ENCODE assay signal across 13 cellular contexts in the genomic region with DNA sequence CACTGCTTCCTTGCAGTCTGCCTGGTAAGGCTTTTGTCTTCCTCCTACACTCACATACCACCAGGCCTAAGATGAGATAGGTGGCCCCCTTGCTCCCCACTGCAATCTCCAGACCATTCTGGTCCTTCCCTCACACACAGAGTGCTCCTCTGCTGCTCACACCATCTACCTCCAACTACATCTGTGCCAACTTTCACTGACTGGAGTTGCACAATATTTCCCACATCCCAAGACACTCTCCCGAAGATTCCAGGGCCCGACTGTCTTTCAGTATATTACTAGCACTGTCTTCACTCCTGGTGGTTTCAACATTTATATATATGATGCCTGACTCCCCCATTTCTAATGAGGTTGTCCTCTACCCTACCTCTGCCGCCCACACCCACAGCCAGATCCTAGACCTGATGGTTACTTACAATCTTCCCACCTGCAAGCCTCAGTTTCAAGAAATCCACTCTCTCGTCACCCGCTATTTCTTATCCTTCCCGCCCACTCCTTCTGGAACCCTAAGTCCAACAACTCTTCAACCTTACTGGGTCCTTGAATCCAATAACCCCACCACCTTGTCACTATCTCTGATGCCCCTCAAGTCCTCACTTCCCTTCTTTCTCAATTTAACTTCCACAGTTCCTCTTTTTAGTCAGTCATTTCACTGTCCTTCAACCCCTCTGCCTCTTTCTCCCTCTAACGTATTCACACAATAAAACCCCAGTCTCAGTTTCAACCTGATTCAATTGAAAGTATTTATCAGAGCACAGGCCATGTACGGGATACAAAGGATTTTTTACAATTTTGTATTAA. TPM values are rescaled to one million over a fixed set of nuclear protein-coding genes. Genes with fewer than 3 reads are reported as not detected.
DNase-seq lines count a peak whose midpoint lies in the region; ATAC-seq and TF ChIP-seq lines count a peak whose summit lies in the region.
"Had no signal": no experiment of that assay in that cellular context is flagged by ENCODE, and none has a peak within 500 bp of the region (broad histone marks: within the 10 kb centered on the region; RNA-seq: fewer than 3 reads in every experiment).

No MANE protein-coding gene starts in this region.

- CTCF ChIA-PET in activated CD4-positive, alpha-beta memory T cell treated with anti-CD3 and anti-CD28 coated beads for 36 hours (lab: Charles Lee): no interaction called here

- no peak overlapping the region for H3K4me3 ChIP-seq in fibroblast of mammary gland (ENCODE audit: control insufficient read depth, low read depth, low read length)

- H3K9me3 Mint-ChIP-seq in activated CD4-positive, alpha-beta memory T cell treated with anti-CD3 and anti-CD28 coated beads for 36 hours: no peaks in the 10 kb centered on the region
- no peaks in the 10 kb centered on the region for H3K9me3 Mint-ChIP-seq in activated T-cell treated with anti-CD3 and anti-CD28 coated beads, Interleukin-2, amount 50 U/mL, for 4 hours

- DNase-seq in fibroblast of mammary gland (ENCODE audit: low read depth) (peak; percentile 25), NCI-H187 treated with DMSO at 0.1 percent for 48 hours (lab: John Stamatoyannopoulos, UW) (no peak), NCI-H1417 (lab: John Stamatoyannopoulos, UW) (no peak)
- no peak for DNase-seq in activated CD4-positive, alpha-beta memory T cell treated with anti-CD3 and anti-CD28 coated beads for 36 hours
- no peak for DNase-seq in activated T-cell treated with anti-CD3 and anti-CD28 coated beads, Interleukin-2, amount 50 U/mL, for 4 hours
- DNase-seq: activated effector memory CD4-positive, alpha-beta T cell treated with anti-CD3 and anti-CD28 coated beads, Interleukin-2, amount 50 U/mL, for 16 hours; NCI-H2081 treated with DMSO at 0.1 percent for 48 hours; retina; stimulated activated CD8-positive, alpha-beta memory T cell treated with anti-CD3 and anti-CD28 coated beads, Interleukin-4, amount 100 ng/mL, for 48 hours had no signal

- H3K27me3 Mint-ChIP-seq in activated CD4-positive, alpha-beta memory T cell treated with anti-CD3 and anti-CD28 coated beads for 36 hours: no peaks in the 10 kb centered on the region
- no peaks in the 10 kb centered on the region for H3K27me3 Mint-ChIP-seq in activated T-cell treated with anti-CD3 and anti-CD28 coated beads, Interleukin-2, amount 50 U/mL, for 4 hours (ENCODE audit: low read depth)

- H3K4me3 Mint-ChIP-seq in activated CD4-positive, alpha-beta memory T cell treated with anti-CD3 and anti-CD28 coated beads for 36 hours: no peak overlapping the region
- H3K4me3 Mint-ChIP-seq in activated T-cell treated with anti-CD3 and anti-CD28 coated beads, Interleukin-2, amount 50 U/mL, for 4 hours: no peak overlapping the region

- no peaks in the 10 kb centered on the region for H3K36me3 Mint-ChIP-seq in activated CD4-positive, alpha-beta memory T cell treated with anti-CD3 and anti-CD28 coated beads for 36 hours
- H3K36me3 Mint-ChIP-seq in activated T-cell treated with anti-CD3 and anti-CD28 coated beads, Interleukin-2, amount 50 U/mL, for 4 hours (ENCODE audit: insufficient read depth): no peaks in the 10 kb centered on the region

- intact Hi-C loops in activated CD4-positive, alpha-beta memory T cell treated with anti-CD3 and anti-CD28 coated beads for 36 hours (cut with micrococcal nuclease): no loop called here

- TF ChIP-seq CTCF in fibroblast of mammary gland (conservative IDR thresholded peaks at IDR 0.05; ENCODE audit: control insufficient read depth, insufficient read depth, low read depth, low read length): no peak

- no peak overlapping the region for H3K27ac Mint-ChIP-seq in activated CD4-positive, alpha-beta memory T cell treated with anti-CD3 and anti-CD28 coated beads for 36 hours

- ATAC-seq in GM18517 (IDR thresholded peaks at IDR 0.05; ENCODE audit: unreplicated experiment) (peak; percentile 78), GM21717 (IDR thresholded peaks at IDR 0.05; ENCODE audit: unreplicated experiment) (peak; percentile 73), HG03457 (IDR thresholded peaks at IDR 0.05; ENCODE audit: unreplicated experiment) (peak; percentile 67)
- no peak for ATAC-seq in activated T-cell treated with anti-CD3 and anti-CD28 coated beads, Interleukin-2, amount 50 U/mL, for 4 hours
- ATAC-seq: HCT116 had no signal

- H3K4me1 Mint-ChIP-seq in activated CD4-positive, alpha-beta memory T cell treated with anti-CD3 and anti-CD28 coated beads for 36 hours (ENCODE audit: low read depth): peaks cover 15% of the 10 kb centered on the region
- H3K4me1 Mint-ChIP-seq in activated T-cell treated with anti-CD3 and anti-CD28 coated beads, Interleukin-2, amount 50 U/mL, for 4 hours (ENCODE audit: low read depth): peaks cover 21% of the 10 kb centered on the region

- POLR2A ChIA-PET in activated CD4-positive, alpha-beta memory T cell treated with anti-CD3 and anti-CD28 coated beads for 36 hours (lab: Charles Lee): no interaction called here

RNA-seq across cellular contexts. Expression of gene RALGAPA2, which starts 21.6 kb away (rescaled TPM):
- total RNA-seq in activated CD4-positive, alpha-beta memory T cell treated with anti-CD3 and anti-CD28 coated beads for 36 hours: 10 to 100 TPM; 15.9 to 16.6 TPM
- 1 to 10 TPM; 5.9 to 8.3 (median 7.2) TPM for total RNA-seq in activated T-cell treated with anti-CD3 and anti-CD28 coated beads, Interleukin-2, amount 50 U/mL, for 4 hours

Comparison
In these comparisons a context has a peak if more than half of its experiments do, and no peak if none do; other contexts are left out.
1. ATAC-seq: peak in GM18517 (single experiment), GM21717 (single experiment) and HG03457 (single experiment); none in activated T-cell treated with anti-CD3 and anti-CD28 coated beads, Interleukin-2, amount 50 U/mL, for 4 hours (0 of 2).